9 cellular contexts compared by ENCODE assay signal in the genomic region with DNA sequence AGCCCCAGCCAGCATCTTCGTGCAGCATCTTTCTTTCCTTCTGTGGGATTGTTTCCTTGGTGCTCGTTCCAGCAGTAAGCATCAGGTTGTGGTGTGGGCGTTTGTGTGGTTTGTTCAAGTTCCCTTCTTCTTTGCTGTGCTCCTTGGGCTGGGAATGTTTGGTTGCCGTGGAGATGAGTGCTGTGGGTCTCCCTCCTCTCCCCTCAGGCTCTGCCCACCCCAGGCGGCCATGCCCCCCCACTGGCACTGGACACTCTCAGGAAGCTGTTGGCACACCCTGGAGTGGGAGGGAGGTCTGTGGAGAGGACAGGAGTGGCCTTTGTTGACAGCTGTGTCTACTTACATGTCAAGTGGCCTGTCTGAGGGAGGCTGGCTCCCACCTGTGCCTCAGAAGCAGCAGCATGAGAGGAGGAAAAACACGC. TPM values are rescaled to one million over a fixed set of nuclear protein-coding genes. Genes with fewer than 3 reads are reported as not detected.
DNase-seq lines count a peak whose midpoint lies in the region; ATAC-seq and TF ChIP-seq lines count a peak whose summit lies in the region.
"Had no signal": no experiment of that assay in that cellular context is flagged by ENCODE, and none has a peak within 500 bp of the region (broad histone marks: within the 10 kb centered on the region; RNA-seq: fewer than 3 reads in every experiment).

No MANE protein-coding gene starts in this region.

- H3K27ac Mint-ChIP-seq in progenitor cell of endocrine pancreas: peak overlapping the region; percentile 31

- ATAC-seq in HG03108 (IDR thresholded peaks at IDR 0.05; ENCODE audit: unreplicated experiment): no peak

- no peak overlapping the region for H3K4me3 ChIP-seq in coronary artery

- H3K4me1 Mint-ChIP-seq in progenitor cell of endocrine pancreas (ENCODE audit: low read depth): peaks cover 9% of the 10 kb centered on the region

- H3K27ac ChIP-seq in coronary artery: peak overlapping the region; percentile 23 to 44

- H3K4me3 Mint-ChIP-seq in progenitor cell of endocrine pancreas (ENCODE audit: low read depth): no peak overlapping the region

- H3K36me3 Mint-ChIP-seq in progenitor cell of endocrine pancreas (ENCODE audit: insufficient read depth): peaks cover 4% of the 10 kb centered on the region

- H3K27me3 Mint-ChIP-seq in progenitor cell of endocrine pancreas: no peaks in the 10 kb centered on the region

- DNase-seq in ELR (ENCODE audit: low read depth) (peak; percentile 36), NCI-H524 (lab: John Stamatoyannopoulos, UW) (peak; percentile 47 to 79), coronary artery (ENCODE audit: low spot score) (peak; percentile 72), progenitor cell of endocrine pancreas (ENCODE audit: low spot score, unreplicated experiment) (no peak), NCI-H2107 treated with DMSO at 0.1 percent for 48 hours (lab: John Stamatoyannopoulos, UW; ENCODE audit: unreplicated experiment) (no peak), medulla oblongata (ENCODE audit: extremely low spot score) (no peak), mucosa of gallbladder (ENCODE audit: low spot score) (no peak)
- DNase-seq: NCI-H187 treated with DMSO at 0.1 percent for 48 hours had no signal

- no peaks in the 10 kb centered on the region for H3K9me3 Mint-ChIP-seq in progenitor cell of endocrine pancreas (ENCODE audit: low read depth)

- TF ChIP-seq CTCF in coronary artery (IDR thresholded peaks at IDR 0.05): no peak
- TF ChIP-seq CTCF in progenitor cell of endocrine pancreas (IDR thresholded peaks at IDR 0.05; ENCODE audit: unreplicated experiment): no peak

RNA-seq across cellular contexts. Expression of a gene that starts 46.5 kb away (rescaled TPM):
- total RNA-seq in progenitor cell of endocrine pancreas: 56.7 and 61.3 TPM in 2 replicates
- total RNA-seq in mucosa of gallbladder: 51.8 TPM

RNA-seq across cellular contexts. Expression of a gene that starts 48.2 kb away (rescaled TPM):
- total RNA-seq in progenitor cell of endocrine pancreas (31.3 and 32.5 TPM in 2 replicates), mucosa of gallbladder (76.8 TPM)

Comparison
In these comparisons a context has a peak if more than half of its experiments do, and no peak if none do; other contexts are left out.
1. DNase-seq: peak in ELR (single experiment), NCI-H524 (2 of 2) and coronary artery (single experiment); none in progenitor cell of endocrine pancreas (single experiment), NCI-H2107 treated with DMSO at 0.1 percent for 48 hours (single experiment), medulla oblongata (single experiment) and mucosa of gallbladder (single experiment).